ENCODE assay signal across 22 cellular contexts in genomic region chr20:17884318-17885003, GRCh38.
A peak's percentile ranks its signal among the peaks of the same experiment; 100 is the strongest.
DNase-seq lines count a peak whose midpoint lies in the region; ATAC-seq, FAIRE-seq and TF ChIP-seq lines count a peak whose summit lies in the region.
"Had no signal": no experiment of that assay in that cellular context is flagged by ENCODE, and none has a peak within 500 bp of the region (broad histone marks: within the 10 kb centered on the region; RNA-seq: fewer than 3 reads in every experiment).

No MANE protein-coding gene starts in this region.

- no peak for ATAC-seq in stimulated activated naive CD8-positive, alpha-beta T cell treated with anti-CD3 and anti-CD28 coated beads, Interleukin-15, amount 100 ng/mL, for 72 hours
- no peak for ATAC-seq in activated T-helper 17 cell treated with anti-CD3 and anti-CD28 coated beads, Interleukin-2, amount 50 U/mL, for 72 hours (replicated peaks)

- no peak overlapping the region for H3K4me3 Mint-ChIP-seq in stimulated activated naive CD8-positive, alpha-beta T cell treated with anti-CD3 and anti-CD28 coated beads, Interleukin-15, Interleukin-2, amounts not matched to agents 100 ng/mL and 50 ng/mL, for 24 hours
- H3K4me3 Mint-ChIP-seq in stimulated activated naive CD8-positive, alpha-beta T cell treated with anti-CD3 and anti-CD28 coated beads, Interleukin-15, amount 100 ng/mL, for 72 hours, result no peak overlapping the region
- no peak overlapping the region for H3K4me3 Mint-ChIP-seq in nephron
- H3K4me3 Mint-ChIP-seq in activated T-helper 17 cell treated with anti-CD3 and anti-CD28 coated beads, Interleukin-2, amount 50 U/mL, for 72 hours, result no peak overlapping the region
- H3K4me3 Mint-ChIP-seq: HFFc6 had no signal

- peak overlapping the region; percentile 54 for H3K27ac Mint-ChIP-seq in stimulated activated naive CD8-positive, alpha-beta T cell treated with anti-CD3 and anti-CD28 coated beads, Interleukin-15, Interleukin-2, amounts not matched to agents 100 ng/mL and 50 ng/mL, for 24 hours
- no peak overlapping the region for H3K27ac Mint-ChIP-seq in stimulated activated naive CD8-positive, alpha-beta T cell treated with anti-CD3 and anti-CD28 coated beads, Interleukin-15, amount 100 ng/mL, for 72 hours
- peak overlapping the region; percentile 84 to 91 (median 90) for H3K27ac Mint-ChIP-seq in nephron
- H3K27ac Mint-ChIP-seq in activated T-helper 17 cell treated with anti-CD3 and anti-CD28 coated beads, Interleukin-2, amount 50 U/mL, for 72 hours, result no peak overlapping the region
- H3K27ac Mint-ChIP-seq: HFFc6 had no signal

- H3K27me3 ChIP-seq in bronchial epithelial cell (ENCODE audit: control insufficient read depth, insufficient read depth, low read length), result no peaks in the 10 kb centered on the region
- H3K27me3 ChIP-seq: MG63 had no signal

- H3K4me3 ChIP-seq in bronchial epithelial cell (ENCODE audit: low read depth, low read length), result no peak overlapping the region
- H3K4me3 ChIP-seq: MG63, SK-N-MC had no signal

- H3K36me3 Mint-ChIP-seq in stimulated activated naive CD8-positive, alpha-beta T cell treated with anti-CD3 and anti-CD28 coated beads, Interleukin-15, Interleukin-2, amounts not matched to agents 100 ng/mL and 50 ng/mL, for 24 hours (ENCODE audit: low read depth), result peaks cover under 1% of the 10 kb centered on the region
- peaks cover under 1% of the 10 kb centered on the region for H3K36me3 Mint-ChIP-seq in nephron (ENCODE audit: low read depth)
- no peaks in the 10 kb centered on the region for H3K36me3 Mint-ChIP-seq in activated T-helper 17 cell treated with anti-CD3 and anti-CD28 coated beads, Interleukin-2, amount 50 U/mL, for 72 hours (ENCODE audit: low read depth)

- DNase-seq in stimulated activated naive CD8-positive, alpha-beta T cell treated with anti-CD3 and anti-CD28 coated beads, Interleukin-15, amount 100 ng/mL, for 72 hours, result no peak
- DNase-seq in bronchial epithelial cell (ENCODE audit: low read depth) (peak; percentile 75), NCI-H146 treated with DMSO at 0.1 percent for 48 hours (lab: John Stamatoyannopoulos, UW; ENCODE audit: unreplicated experiment) (no peak), GM12891 (ENCODE audit: insufficient read length, low spot score) (no peak), COR-L47 (lab: John Stamatoyannopoulos, UW) (no peak)
- DNase-seq: C1 segment of cervical spinal cord; DMS79; HFFc6; Karpas-422; MG63; NCI-H1048; NCI-H1436; NCI-H2029; NK-92 treated with Interleukin-12 subunit alpha and Interleukin-12 subunit beta, amount 100 ng/mL, for 24 hours; SHP77 had no signal

- no peaks in the 10 kb centered on the region for H3K36me3 ChIP-seq in bronchial epithelial cell (ENCODE audit: control insufficient read depth, insufficient read depth, low read length)
- H3K36me3 ChIP-seq: MG63 had no signal

- H3K9me3 Mint-ChIP-seq in stimulated activated naive CD8-positive, alpha-beta T cell treated with anti-CD3 and anti-CD28 coated beads, Interleukin-15, Interleukin-2, amounts not matched to agents 100 ng/mL and 50 ng/mL, for 24 hours, result peaks cover 1% of the 10 kb centered on the region
- H3K9me3 Mint-ChIP-seq in stimulated activated naive CD8-positive, alpha-beta T cell treated with anti-CD3 and anti-CD28 coated beads, Interleukin-15, amount 100 ng/mL, for 72 hours, result peaks cover 2 to 3% of the 10 kb centered on the region in 2 donors
- peaks cover 9% of the 10 kb centered on the region for H3K9me3 Mint-ChIP-seq in nephron
- H3K9me3 Mint-ChIP-seq in activated T-helper 17 cell treated with anti-CD3 and anti-CD28 coated beads, Interleukin-2, amount 50 U/mL, for 72 hours, result peaks cover 1% of the 10 kb centered on the region

- FAIRE-seq in bronchial epithelial cell (lab: Jason Lieb, UNC) (no peak), GM12891 (lab: Jason Lieb, UNC) (no peak)
- FAIRE-seq: A204.1, H54, RCC 7860 had no signal

- peaks cover 17% of the 10 kb centered on the region for H3K4me1 Mint-ChIP-seq in stimulated activated naive CD8-positive, alpha-beta T cell treated with anti-CD3 and anti-CD28 coated beads, Interleukin-15, Interleukin-2, amounts not matched to agents 100 ng/mL and 50 ng/mL, for 24 hours (ENCODE audit: low read depth)
- H3K4me1 Mint-ChIP-seq in stimulated activated naive CD8-positive, alpha-beta T cell treated with anti-CD3 and anti-CD28 coated beads, Interleukin-15, amount 100 ng/mL, for 72 hours, result no peaks in the 10 kb centered on the region
- H3K4me1 Mint-ChIP-seq in nephron, result peaks cover 41% of the 10 kb centered on the region
- no peaks in the 10 kb centered on the region for H3K4me1 Mint-ChIP-seq in activated T-helper 17 cell treated with anti-CD3 and anti-CD28 coated beads, Interleukin-2, amount 50 U/mL, for 72 hours

- peaks cover 10% of the 10 kb centered on the region for H3K27me3 Mint-ChIP-seq in stimulated activated naive CD8-positive, alpha-beta T cell treated with anti-CD3 and anti-CD28 coated beads, Interleukin-15, Interleukin-2, amounts not matched to agents 100 ng/mL and 50 ng/mL, for 24 hours
- H3K27me3 Mint-ChIP-seq in stimulated activated naive CD8-positive, alpha-beta T cell treated with anti-CD3 and anti-CD28 coated beads, Interleukin-15, amount 100 ng/mL, for 72 hours, result peaks cover 43% of the 10 kb centered on the region
- H3K27me3 Mint-ChIP-seq in nephron (ENCODE audit: low read depth), result no peaks in the 10 kb centered on the region
- H3K27me3 Mint-ChIP-seq in activated T-helper 17 cell treated with anti-CD3 and anti-CD28 coated beads, Interleukin-2, amount 50 U/mL, for 72 hours, result peaks cover 10% of the 10 kb centered on the region

- TF ChIP-seq CTCF in bronchial epithelial cell (IDR thresholded peaks at IDR 0.05; ENCODE audit: insufficient read depth, low read length, severe bottlenecking), result no peak
- no peak for TF ChIP-seq CTCF in nephron (IDR thresholded peaks at IDR 0.05; ENCODE audit: unreplicated experiment in 3 of 3)

- no peak for TF ChIP-seq POLR2A in GM12891 (IDR thresholded peaks at IDR 0.05; ENCODE audit: low read depth, low read length)

TF ChIP-seq in GM12891, 5 proteins besides CTCF, POLR2A, EP300 and RAD21:
- TF ChIP-seq POU2F2 (IDR thresholded peaks at IDR 0.05; ENCODE audit: low read depth, low read length) (no peak), POLR2AphosphoS5 (IDR thresholded peaks at IDR 0.05; ENCODE audit: low read depth, low read length) (no peak), SPI1 (IDR thresholded peaks at IDR 0.05; ENCODE audit: low read depth, low read length) (no peak), PAX5 (IDR thresholded peaks at IDR 0.05; ENCODE audit: insufficient read depth, low read length, severe bottlenecking) (no peak), TAF1 (IDR thresholded peaks at IDR 0.05; ENCODE audit: low read depth, low read length) (no peak)
TF ChIP-seq in GM12891: peak in this region for 0.

Comparison
In these comparisons a context has a peak if more than half of its experiments do, and no peak if none do; other contexts are left out.
1. H3K27ac Mint-ChIP-seq: peak in stimulated activated naive CD8-positive, alpha-beta T cell treated with anti-CD3 and anti-CD28 coated beads, Interleukin-15, Interleukin-2, amounts not matched to agents 100 ng/mL and 50 ng/mL, for 24 hours (single experiment) and nephron (3 of 3); none in stimulated activated naive CD8-positive, alpha-beta T cell treated with anti-CD3 and anti-CD28 coated beads, Interleukin-15, amount 100 ng/mL, for 72 hours (0 of 2) and activated T-helper 17 cell treated with anti-CD3 and anti-CD28 coated beads, Interleukin-2, amount 50 U/mL, for 72 hours (single experiment).